Comparison of ENCODE assay signal across 27 cellular contexts in genomic region chr4:53536328-53536727, GRCh38. TPM values are rescaled to one million over a fixed set of nuclear protein-coding genes. Genes with fewer than 3 reads are reported as not detected.
DNase-seq lines count a peak whose midpoint lies in the region; ATAC-seq, FAIRE-seq and TF ChIP-seq lines count a peak whose summit lies in the region.
"Had no signal": no experiment of that assay in that cellular context is flagged by ENCODE, and none has a peak within 500 bp of the region (broad histone marks: within the 10 kb centered on the region; RNA-seq: fewer than 3 reads in every experiment).

No MANE protein-coding gene starts in this region.

- no peak for DNase-seq in HepG2 (ENCODE audit: low spot score)
- DNase-seq in gastrocnemius medialis, result no peak
- DNase-seq in NCI-H1694 (lab: John Stamatoyannopoulos, UW), result no peak
- no peak for DNase-seq in nucleus accumbens (lab: John Stamatoyannopoulos, UW)
- no peak for DNase-seq in activated CD8-positive, alpha-beta memory T cell treated with anti-CD3 and anti-CD28 coated beads for 24 hours
- DNase-seq: AML-193; CD4-positive, alpha-beta T cell; DMS53; MM.1S; NCI-H1048; NCI-H1694 treated with DMSO at 0.1 percent for 48 hours; NCI-H2227 treated with DMSO at 0.1 percent for 48 hours; NCI-H526 treated with DMSO at 0.1 percent for 48 hours; SHP77 had no signal

- no peak for TF ChIP-seq RAD21 in liver (IDR thresholded peaks at IDR 0.05)
- TF ChIP-seq RAD21 in HepG2 (CRISPR knock-in tag; IDR thresholded peaks at IDR 0.05), result no peak

- POLR2A ChIA-PET in HepG2 (lab: Yijun Ruan, JAX), result no interaction called here

- peaks cover 0 to 6% (median 0%) of the 10 kb centered on the region in 4 donors for H3K4me1 ChIP-seq in liver (ENCODE audit: control insufficient read depth in 4 of 4, insufficient read depth in 4 of 4, low read length in 3 of 4)
- no peaks in the 10 kb centered on the region for H3K4me1 ChIP-seq in HepG2 (ENCODE audit: insufficient read depth, low read length)
- peaks cover 0 to 3% of the 10 kb centered on the region in 2 donors for H3K4me1 ChIP-seq in esophagus (ENCODE audit: control insufficient read depth in 2 of 2, insufficient read depth in 2 of 2, low read length in 1 of 2)
- peaks cover 3 to 9% of the 10 kb centered on the region in 2 donors for H3K4me1 ChIP-seq in gastrocnemius medialis
- H3K4me1 ChIP-seq: A549 had no signal

- H3K9ac ChIP-seq in liver (ENCODE audit: low read depth in 1 of 2, low read length in 2 of 2) (no peak overlapping the region), HepG2 (ENCODE audit: insufficient read depth, low read depth, low read length) (no peak overlapping the region)
- H3K9ac ChIP-seq: BLaER1 treated with 17β-estradiol and CSF1 and Interleukin-3, amounts not matched to agents 10 nM and 100 nM; KMS-11 had no signal

- H3K4me3 ChIP-seq in liver (ENCODE audit: low read depth in 1 of 3, low read length in 3 of 3), result no peak overlapping the region
- no peak overlapping the region for H3K4me3 ChIP-seq in HepG2 (replicated peaks in 1 of 3; ENCODE audit: insufficient read depth in 1 of 3, low read depth in 2 of 3, low read length in 3 of 3)
- no peak overlapping the region for H3K4me3 ChIP-seq in esophagus (ENCODE audit: low read depth in 1 of 2, low read length in 2 of 2)
- no peak overlapping the region for H3K4me3 ChIP-seq in gastrocnemius medialis
- H3K4me3 ChIP-seq: A549; BLaER1 treated with 17β-estradiol and CSF1 and Interleukin-3, amounts not matched to agents 10 nM and 100 nM had no signal

- no peak for ATAC-seq in HepG2
- peak in 1 of 2 donors; percentile 30 for ATAC-seq in gastrocnemius medialis
- ATAC-seq: A549, Panc1 had no signal

- no peak for TF ChIP-seq EP300 in HepG2 (IDR thresholded peaks at IDR 0.05; ENCODE audit: low read depth in 2 of 2, low read length in 2 of 2)
- no peak for TF ChIP-seq EP300 in HepG2 (CRISPR knock-in tag; IDR thresholded peaks at IDR 0.05; ENCODE audit: borderline replicate concordance)

- no peak for TF ChIP-seq CTCF in liver (IDR thresholded peaks at IDR 0.05; ENCODE audit: low read depth, low read length, missing input control)
- TF ChIP-seq CTCF in HepG2 (CRISPR knock-in tag; IDR thresholded peaks at IDR 0.05), result no peak
- TF ChIP-seq CTCF in gastrocnemius medialis (IDR thresholded peaks at IDR 0.05 in 4 of 5, conservative IDR thresholded peaks at IDR 0.05 in 1 of 5), result no peak

- BruUV-seq in HepG2 (replicated peaks; lab: Mats Ljungman, UMichigan), result no TSS peak

- in situ Hi-C loops in HepG2 (cut with HindIII; ENCODE audit: extremely low pct_ligation_motif_present, low pct_unique_long_range_greater_than_20kb) (no loop called here), gastrocnemius medialis (cut with MboI; ENCODE audit: low sequenced_read_pairs in 4 of 4) (no loop called here)

- CTCF ChIA-PET in HepG2 (lab: Yijun Ruan, JAX; ENCODE audit: low intra/inter-chr PET ratio, low total read pairs), result no interaction called here

- WGBS in liver, result 86% methylated on average over 2 of the region's 2 CpGs
- 17% methylated on average over 2 of the region's 2 CpGs for WGBS in HepG2 (ENCODE audit: low lambda C conversion rate)
- 89 to 96% methylated on average over 2 of the region's 2 CpGs for WGBS in esophagus, 2 donors

- H4K20me1 ChIP-seq in HepG2 (ENCODE audit: insufficient read depth, low read length), result no peaks in the 10 kb centered on the region
- H4K20me1 ChIP-seq: BLaER1 treated with 17β-estradiol and CSF1 and Interleukin-3, amounts not matched to agents 10 nM and 100 nM had no signal

- no peaks in the 10 kb centered on the region for H3K36me3 ChIP-seq in liver (ENCODE audit: control insufficient read depth in 4 of 4, insufficient read depth in 3 of 4, low read depth in 1 of 4, low read length in 3 of 4)
- H3K36me3 ChIP-seq in HepG2 (replicated peaks in 1 of 2; ENCODE audit: control insufficient read depth in 1 of 2, insufficient read depth in 2 of 2, low read length in 2 of 2), result no peaks in the 10 kb centered on the region
- H3K36me3 ChIP-seq in esophagus (ENCODE audit: control insufficient read depth in 2 of 2, insufficient read depth in 2 of 2, low read length in 1 of 2), result peaks cover 0 to 4% of the 10 kb centered on the region in 2 donors
- H3K36me3 ChIP-seq in gastrocnemius medialis, result no peaks in the 10 kb centered on the region
- H3K36me3 ChIP-seq: BLaER1 treated with 17β-estradiol and CSF1 and Interleukin-3, amounts not matched to agents 10 nM and 100 nM had no signal

- H3K9me3 ChIP-seq in liver (ENCODE audit: control insufficient read depth in 4 of 4, low read length in 3 of 4) (no peaks in the 10 kb centered on the region), HepG2 (ENCODE audit: low read length) (no peaks in the 10 kb centered on the region), esophagus (ENCODE audit: control insufficient read depth in 2 of 2, insufficient read depth in 1 of 2, low read depth in 1 of 2, low read length in 1 of 2) (no peaks in the 10 kb centered on the region), gastrocnemius medialis (no peaks in the 10 kb centered on the region)
- H3K9me3 ChIP-seq: A549; BLaER1 treated with 17β-estradiol and CSF1 and Interleukin-3, amounts not matched to agents 10 nM and 100 nM had no signal

- H3K27ac ChIP-seq in liver (ENCODE audit: low read depth in 1 of 2, low read length in 2 of 2), result no peak overlapping the region
- H3K27ac ChIP-seq in HepG2 (ENCODE audit: extremely low read length, insufficient read depth, low read length), result no peak overlapping the region
- peak overlapping the region; percentile 3 to 38 for H3K27ac ChIP-seq in esophagus (ENCODE audit: low read depth in 2 of 2, low read length in 1 of 2)
- peak overlapping the region; percentile 34 to 64 (median 56) for H3K27ac ChIP-seq in gastrocnemius medialis
- H3K27ac ChIP-seq: A549; BLaER1 treated with 17β-estradiol and CSF1 and Interleukin-3, amounts not matched to agents 10 nM and 100 nM; KMS-11; RWPE1 had no signal

- no peak for TF ChIP-seq POLR2A in HepG2 (IDR thresholded peaks at IDR 0.05; ENCODE audit: insufficient read depth in 1 of 2, low read depth in 2 of 2, low read length in 2 of 2)
- no peak for TF ChIP-seq POLR2A in gastrocnemius medialis (IDR thresholded peaks at IDR 0.05)

- H2AFZ ChIP-seq in HepG2 (ENCODE audit: low read length), result no peak overlapping the region

- H3K79me2 ChIP-seq in HepG2 (ENCODE audit: insufficient read depth, low read length), result no peaks in the 10 kb centered on the region

- H3K4me2 ChIP-seq in HepG2 (ENCODE audit: low read depth, low read length), result no peak overlapping the region
- H3K4me2 ChIP-seq: A549, KMS-11 had no signal

- intact Hi-C loops in HepG2 (cut with micrococcal nuclease; ENCODE audit: unreplicated experiment), result no loop called here
- intact Hi-C loops in gastrocnemius medialis (cut with DNase I; ENCODE audit: low total_unique reads), result no loop called here

- FAIRE-seq in HepG2 (lab: Jason Lieb, UNC), result no peak
- FAIRE-seq: A549, GM18507, H54, HTR-8/SVneo had no signal

- H3K27me3 ChIP-seq in liver (ENCODE audit: control insufficient read depth in 4 of 4, insufficient read depth in 4 of 4, low read length in 3 of 4) (no peaks in the 10 kb centered on the region), HepG2 (ENCODE audit: control insufficient read depth in 1 of 2, insufficient read depth in 2 of 2, low read length in 2 of 2) (no peaks in the 10 kb centered on the region), esophagus (ENCODE audit: control insufficient read depth in 1 of 2, insufficient read depth in 2 of 2, low read length in 2 of 2) (no peaks in the 10 kb centered on the region), gastrocnemius medialis (no peaks in the 10 kb centered on the region)
- H3K27me3 ChIP-seq: BLaER1 treated with 17β-estradiol and CSF1 and Interleukin-3, amounts not matched to agents 10 nM and 100 nM had no signal

TF ChIP-seq in liver, 16 proteins besides CTCF, POLR2A, EP300 and RAD21 (continues in another document):
- TF ChIP-seq RXRA (IDR thresholded peaks at IDR 0.05), result peak; percentile 12 to 29
- TF ChIP-seq HNF4A (conservative IDR thresholded peaks at IDR 0.05), result peak in 1 of 2 donors; percentile 17
- no peak for TF ChIP-seq TAF1 (conservative IDR thresholded peaks at IDR 0.05)
- TF ChIP-seq HNF4G (IDR thresholded peaks at IDR 0.05), result no peak
- TF ChIP-seq SP1 (IDR thresholded peaks at IDR 0.05), result peak; percentile 7
- no peak for TF ChIP-seq NR2F2 (IDR thresholded peaks at IDR 0.05)

TF ChIP-seq in HepG2, 621 proteins besides CTCF, POLR2A, EP300 and RAD21 (continues in another document):
- no peak for TF ChIP-seq ZNF841 (CRISPR knock-in tag; IDR thresholded peaks at IDR 0.05; ENCODE audit: borderline replicate concordance)
- TF ChIP-seq YEATS4 (CRISPR knock-in tag; IDR thresholded peaks at IDR 0.05; ENCODE audit: borderline replicate concordance), result no peak
- no peak for TF ChIP-seq ZNF333 (CRISPR knock-in tag; IDR thresholded peaks at IDR 0.05; ENCODE audit: borderline replicate concordance)
- TF ChIP-seq ZNF644 (CRISPR knock-in tag; IDR thresholded peaks at IDR 0.05; ENCODE audit: low read depth), result no peak
- TF ChIP-seq SIN3B (IDR thresholded peaks at IDR 0.05; ENCODE audit: low read length), result no peak

RNA-seq across cellular contexts. Expression of gene LNX1, which starts 55.0 kb away (rescaled TPM):
- total RNA-seq in liver (1 to 10 TPM; 3.0 to 3.4 TPM), HepG2 (2016; rRNA removed; fragmentation: Illumina TruSeq; extraction: Trizol) (0.49 and 0.62 TPM in 2 replicates), gastrocnemius medialis (10 to 100 TPM in 3 of 4 donors, 1 to 10 TPM in 1; 7.0 to 12.3 (median 11.0) TPM)
- polyA plus RNA-seq in liver (1 to 10 TPM; 1.5 TPM), HepG2 (2011; rRNA removed) (0.20 and 0.49 TPM in 2 replicates), esophagus (10 to 100 TPM; 16.8 to 44.2 TPM)
- 0.26 and 0.51 TPM in 2 replicates for total RNA-seq in HepG2 (2016; cell fraction: cytosol; rRNA removed; fragmentation: Illumina TruSeq; extraction: Trizol; ENCODE audit: low read depth)
- total RNA-seq in HepG2 (2016; cell fraction: insoluble cytoplasmic fraction; rRNA removed; fragmentation: Illumina TruSeq; extraction: Trizol), result 0.17 and 0.40 TPM in 2 replicates
- 0.34 and 0.37 TPM in 2 replicates for total RNA-seq in HepG2 (2016; cell fraction: membrane; rRNA removed; fragmentation: Illumina TruSeq; extraction: Trizol)
- total RNA-seq in HepG2 (2016; cell fraction: nucleus; rRNA removed; fragmentation: Illumina TruSeq; extraction: Trizol), result 0.22 and 1.1 TPM in 2 replicates
- polyA plus RNA-seq in HepG2 (2011; cell fraction: cytosol; rRNA removed), result 0.27 TPM in 2 replicates
- polyA plus RNA-seq in HepG2 (2011; cell fraction: nucleus; rRNA removed), result 0.53 and 0.57 TPM in 2 replicates
- polyA plus RNA-seq in HepG2 (2012), result 0.29 and 0.35 TPM in 2 replicates
- 0.08 and 0.15 TPM in 2 replicates for polyA plus RNA-seq in HepG2 (2016; cell fraction: cytosol; fragmentation: Illumina TruSeq; extraction: Trizol; ENCODE audit: low read depth)
- polyA plus RNA-seq in HepG2 (2016; cell fraction: insoluble cytoplasmic fraction; fragmentation: Illumina TruSeq; extraction: Trizol; ENCODE audit: low read depth), result 0.44 and 0.47 TPM in 2 replicates
- polyA plus RNA-seq in HepG2 (2016; cell fraction: membrane; fragmentation: Illumina TruSeq; extraction: Trizol; ENCODE audit: low read depth), result 0.25 and 0.34 TPM in 2 replicates
- 0.26 and 0.32 TPM in 2 replicates for polyA plus RNA-seq in HepG2 (2016; cell fraction: nucleus; fragmentation: Illumina TruSeq; extraction: Trizol; ENCODE audit: insufficient read depth, low read depth)
- polyA minus RNA-seq in HepG2 (2011; rRNA and poly(A)+ RNA removed; ENCODE audit: low replicate concordance), result 0.16 TPM in 1 of 2 replicates, not detected in the other
- 0.20 TPM in 1 of 2 replicates, not detected in the other for polyA minus RNA-seq in HepG2 (2011; cell fraction: cytosol; rRNA and poly(A)+ RNA removed)
- polyA minus RNA-seq in HepG2 (2011; cell fraction: nucleus; rRNA and poly(A)+ RNA removed), result 1.2 and 1.5 TPM in 2 replicates
- total RNA-seq: CD4-positive, alpha-beta T cell; G401; NCI-H460; OCI-LY7 had no signal

Comparison
In these comparisons a context has a peak if more than half of its experiments do, and no peak if none do; other contexts are left out.
1. H3K27ac ChIP-seq: peak in esophagus (2 of 2) and gastrocnemius medialis (4 of 4); none in liver (0 of 2) and HepG2 (single experiment).